ENCODE assay signal across 1 cellular context in genomic region chr6:24947636-24948035, GRCh38.
TF ChIP-seq lines count a peak whose summit lies in the region.

No MANE protein-coding gene starts in this region.

TF ChIP-seq in K562, 482 proteins besides CTCF, POLR2A, EP300 and RAD21:
- TF ChIP-seq ZBTB43 (CRISPR knock-in tag; IDR thresholded peaks at IDR 0.05) (no peak), ZNF512 (tag; IDR thresholded peaks at IDR 0.05) (peak; percentile 62; the same call in 1 of the 2 replicates), POLR2B (IDR thresholded peaks at IDR 0.05; ENCODE audit: low read depth, partially characterized antibody) (no peak), HNRNPK (IDR thresholded peaks at IDR 0.05; ENCODE audit: low read depth, low read length, poor library complexity, severe bottlenecking) (peak; percentile 59), TBP (optimal IDR thresholded peaks at IDR 0.05; ENCODE audit: low read depth, low read length) (no peak), FOSL1 (tag; conservative IDR thresholded peaks at IDR 0.05) (no peak), TSC22D4 (tag; IDR thresholded peaks at IDR 0.05) (no peak), FOXK1 (CRISPR knock-in tag; IDR thresholded peaks at IDR 0.05; ENCODE audit: borderline replicate concordance) (no peak), KAT2B (IDR thresholded peaks at IDR 0.05; ENCODE audit: low read depth, low read length) (no peak)
